Comparison of ENCODE assay signal across 8 cellular contexts in genomic region chr16:72990003-72990521, GRCh38. TPM values are rescaled to one million over a fixed set of nuclear protein-coding genes. Genes with fewer than 3 reads are reported as not detected.
A peak's percentile ranks its signal among the peaks of the same experiment; 100 is the strongest.
DNase-seq lines count a peak whose midpoint lies in the region; ATAC-seq and TF ChIP-seq lines count a peak whose summit lies in the region.

No MANE protein-coding gene starts in this region.

- H3K27me3 ChIP-seq in SJCRH30, result no peaks in the 10 kb centered on the region
- no peaks in the 10 kb centered on the region for H3K27me3 ChIP-seq in cardiac muscle cell
- H3K27me3 ChIP-seq in effector memory CD4-positive, alpha-beta T cell (replicated peaks; ENCODE audit: control insufficient read depth, insufficient read depth, low read length, poor library complexity, severe bottlenecking), result no peaks in the 10 kb centered on the region

- H3K36me3 ChIP-seq in SJCRH30 (no peaks in the 10 kb centered on the region), cardiac muscle cell (no peaks in the 10 kb centered on the region)
- H3K36me3 ChIP-seq in effector memory CD4-positive, alpha-beta T cell (ENCODE audit: control insufficient read depth, insufficient read depth, low read length), result no peaks in the 10 kb centered on the region

- DNase-seq in GF-D8 (lab: John Stamatoyannopoulos, UW) (peak; percentile 11), SJCRH30 (peak; percentile 52 to 66), cardiac muscle cell (ENCODE audit: low read depth in 1 of 2, low spot score in 1 of 2) (peak in 1 of 2 donors; percentile 74), skeletal muscle cell (ENCODE audit: low read depth) (peak; percentile 80), NK-92 (lab: John Stamatoyannopoulos, UW; ENCODE audit: unreplicated experiment) (no peak), GDM1 (lab: John Stamatoyannopoulos, UW) (no peak)
- DNase-seq in effector memory CD4-positive, alpha-beta T cell, result no peak

- TF ChIP-seq CTCF in cardiac muscle cell (IDR thresholded peaks at IDR 0.05; ENCODE audit: low read depth, low read length), result no peak

- peaks cover 7% of the 10 kb centered on the region; the same call in 1 of the 2 replicates for H3K4me1 ChIP-seq in SJCRH30
- H3K4me1 ChIP-seq in cardiac muscle cell (ENCODE audit: low read depth), result peaks cover 62% of the 10 kb centered on the region
- no peaks in the 10 kb centered on the region for H3K4me1 ChIP-seq in effector memory CD4-positive, alpha-beta T cell (ENCODE audit: control insufficient read depth, insufficient read depth, low read length, poor library complexity, severe bottlenecking)

- H3K27ac ChIP-seq in SJCRH30, result peak overlapping the region; percentile 61
- H3K27ac ChIP-seq in cardiac muscle cell, result peak overlapping the region; percentile 85
- H3K27ac ChIP-seq in effector memory CD4-positive, alpha-beta T cell (ENCODE audit: insufficient read depth, low read length, poor library complexity, severe bottlenecking), result no peak overlapping the region

- ATAC-seq in GM21825 (IDR thresholded peaks at IDR 0.05; ENCODE audit: unreplicated experiment), result no peak

- H3K9me3 ChIP-seq in SJCRH30 (replicated peaks), result no peaks in the 10 kb centered on the region
- no peaks in the 10 kb centered on the region for H3K9me3 ChIP-seq in cardiac muscle cell (ENCODE audit: low read depth)
- no peaks in the 10 kb centered on the region for H3K9me3 ChIP-seq in effector memory CD4-positive, alpha-beta T cell (ENCODE audit: control insufficient read depth, low read length)

- H3K4me3 ChIP-seq in SJCRH30 (peak overlapping the region; percentile 30), cardiac muscle cell (no peak overlapping the region), skeletal muscle cell (ENCODE audit: low read depth, low read length) (peak overlapping the region; percentile 27)
- no peak overlapping the region for H3K4me3 ChIP-seq in effector memory CD4-positive, alpha-beta T cell (ENCODE audit: insufficient read depth, low read depth, low read length, poor library complexity, severe bottlenecking)

RNA-seq across cellular contexts. Expression of gene ZFHX3, which starts 57.9 kb away (rescaled TPM):
- total RNA-seq in SJCRH30 (2014; rRNA removed; shearing (Covaris generic)), result 4.4 and 5.1 TPM in 2 replicates
- total RNA-seq in cardiac muscle cell, result 6.6 and 12.2 TPM in 2 replicates
- polyA plus RNA-seq in cardiac muscle cell, result 6.7 and 8.4 TPM in 2 replicates

Comparison
In these comparisons a context has a peak if more than half of its experiments do, and no peak if none do; other contexts are left out.
1. DNase-seq: peak in GF-D8 (single experiment), SJCRH30 (2 of 2) and skeletal muscle cell (single experiment); none in NK-92 (single experiment), effector memory CD4-positive, alpha-beta T cell (0 of 3) and GDM1 (single experiment).
2. H3K4me3 ChIP-seq: peak in SJCRH30 (single experiment) and skeletal muscle cell (single experiment); none in cardiac muscle cell (single experiment) and effector memory CD4-positive, alpha-beta T cell (single experiment).